In genomic region chr17:81427446-81428120, GRCh38 we compare ENCODE assay signal across 11 cellular contexts. TPM values are rescaled to one million over a fixed set of nuclear protein-coding genes. Genes with fewer than 3 reads are reported as not detected.
A peak's percentile ranks its signal among the peaks of the same experiment; 100 is the strongest.
DNase-seq lines count a peak whose midpoint lies in the region; ATAC-seq and TF ChIP-seq lines count a peak whose summit lies in the region.
"Had no signal": no experiment of that assay in that cellular context is flagged by ENCODE, and none has a peak within 500 bp of the region (broad histone marks: within the 10 kb centered on the region; RNA-seq: fewer than 3 reads in every experiment).

No MANE protein-coding gene starts in this region.

- peaks cover 57% of the 10 kb centered on the region for H3K4me1 ChIP-seq in psoas muscle

- peak overlapping the region in 34 of 59 donors; percentile 1 to 43 (median 14) for H3K4me3 ChIP-seq in dorsolateral prefrontal cortex
- no peak overlapping the region for H3K4me3 ChIP-seq in psoas muscle

- ATAC-seq in psoas muscle (peak; percentile 78 to 85 (median 82)), sciatic nerve (no peak)
- ATAC-seq: HCT116 had no signal

- peak overlapping the region; percentile 40 to 97 (median 87) for H3K27ac ChIP-seq in dorsolateral prefrontal cortex
- peak overlapping the region; percentile 71 for H3K27ac ChIP-seq in psoas muscle

- no peaks in the 10 kb centered on the region for H3K9me3 ChIP-seq in psoas muscle

- H3K27me3 ChIP-seq in dorsolateral prefrontal cortex (no peaks in the 10 kb centered on the region), psoas muscle (ENCODE audit: insufficient read depth in 3 of 3, low read length in 2 of 3) (no peaks in the 10 kb centered on the region)

- intact Hi-C loops in dorsolateral prefrontal cortex (cut with DNase I) (loop anchor here (1.0 to 10.0 kb wide), 4 partner anchors 32 to 547 kb away; partner anchors contain the start of genes ASPSCR1 (in 1 of the 2), BAHCC1 (in 1 of the 2) and SLC38A10 (in 1 of the 2)), psoas muscle (cut with DNase I) (no loop called here), sciatic nerve (cut with DNase I) (no loop called here)

- WGBS in psoas muscle, 3 donors: 17 to 32% (median 20%) methylated on average over 32 of the region's 32 CpGs

- DNase-seq in DMS153 (lab: John Stamatoyannopoulos, UW) (peak; percentile 84), NCI-H2081 (lab: John Stamatoyannopoulos, UW) (peak; percentile 91 to 97), dorsolateral prefrontal cortex (peak; percentile 62 to 88 (median 79)), psoas muscle (peak; percentile 81 to 92), sciatic nerve (ENCODE audit: low spot score) (no peak), NCI-H526 treated with DMSO at 0.1 percent for 48 hours (lab: John Stamatoyannopoulos, UW) (no peak), retina (no peak), NCI-H187 (lab: John Stamatoyannopoulos, UW) (no peak)
- DNase-seq: activated naive CD8-positive, alpha-beta T cell treated with anti-CD3 and anti-CD28 coated beads, Interleukin-2, amount 10 ng/mL, durations not matched to agents 7 days and 5 days; KBM-7 had no signal

- TF ChIP-seq CTCF in dorsolateral prefrontal cortex (IDR thresholded peaks at IDR 0.05 in 54 of 56, conservative IDR thresholded peaks at IDR 0.05 in 2 of 56; ENCODE audit: low read depth in 1 of 56, partially characterized antibody in 56 of 56): peak in 10 of 56 donors; percentile 1 to 34 (median 6)
- TF ChIP-seq CTCF in psoas muscle (IDR thresholded peaks at IDR 0.05): no peak

- H3K36me3 ChIP-seq in psoas muscle (ENCODE audit: insufficient read depth in 1 of 2, low read depth in 1 of 2): no peaks in the 10 kb centered on the region

RNA-seq across cellular contexts. Expression of gene BAHCC1, which starts 32.3 kb away (rescaled TPM):
- total RNA-seq in dorsolateral prefrontal cortex (10 to 100 TPM; 25.1 to 66.1 (median 38.0) TPM), psoas muscle (10 to 100 TPM in 1 of 4 donors, 1 to 10 TPM in 3; 6.0 to 10.7 (median 7.7) TPM), sciatic nerve (47.8 TPM)
- polyA plus RNA-seq in psoas muscle: 1 to 10 TPM; 2.8 to 6.6 (median 4.1) TPM

Comparison
In these comparisons a context has a peak if more than half of its experiments do, and no peak if none do; other contexts are left out.
1. DNase-seq: peak in DMS153 (single experiment), NCI-H2081 (2 of 2), dorsolateral prefrontal cortex (10 of 10) and psoas muscle (2 of 2); none in sciatic nerve (single experiment), NCI-H526 treated with DMSO at 0.1 percent for 48 hours (single experiment), retina (single experiment) and NCI-H187 (0 of 2).
2. intact Hi-C loops: an anchor here in dorsolateral prefrontal cortex (1.0 to 10.0 kb wide); none called in psoas muscle and sciatic nerve.